20 cellular contexts compared by ENCODE assay signal in the genomic region with DNA sequence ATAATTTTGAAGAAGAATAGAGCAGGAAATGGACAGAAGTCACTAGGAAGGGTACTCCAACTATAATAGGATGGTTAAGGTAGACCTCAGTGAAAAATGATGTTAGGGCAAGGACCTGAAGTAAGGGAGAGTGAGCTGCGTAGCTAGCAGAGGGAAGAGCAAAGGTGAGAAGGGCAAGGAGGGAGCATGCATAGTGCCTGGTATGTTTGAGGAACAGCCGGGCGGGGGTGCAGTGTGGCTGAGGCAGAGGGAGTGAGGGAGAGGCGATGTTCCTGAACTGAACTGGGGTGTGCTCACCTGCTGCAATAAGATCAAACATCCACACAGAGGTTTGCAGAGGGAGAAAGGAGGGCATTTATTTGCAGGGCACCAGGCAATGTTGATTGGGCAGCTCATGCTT.
"Had no signal": no experiment of that assay in that cellular context is flagged by ENCODE, and none has a peak within 500 bp of the region (broad histone marks: within the 10 kb centered on the region; RNA-seq: fewer than 3 reads in every experiment).

No MANE protein-coding gene starts in this region.

- ATAC-seq: effector memory CD8-positive, alpha-beta T cell; gastroesophageal sphincter; left lobe of liver; naive thymus-derived CD8-positive, alpha-beta T cell; right cardiac atrium; stimulated activated naive B cell treated with anti-CD40 and anti-IgM and Interleukin-4, amounts not matched to agents 10 μg/mL and 1 μg/mL and 100 μg/mL, for 72 hours had no signal

- H3K4me1 ChIP-seq: esophagus squamous epithelium, gastroesophageal sphincter had no signal

- H3K79me2 ChIP-seq: hepatocyte had no signal

- H3K4me3 ChIP-seq: esophagus squamous epithelium, gastroesophageal sphincter, hepatocyte, neural progenitor cell, ovary, stomach, thoracic aorta, transverse colon had no signal

- H3K9me3 ChIP-seq: esophagus squamous epithelium, gastroesophageal sphincter, ovary, stomach, thoracic aorta, transverse colon had no signal

- H3K27ac ChIP-seq: esophagus squamous epithelium, gastroesophageal sphincter, hepatocyte, neural progenitor cell, ovary, stomach, thoracic aorta, transverse colon had no signal

- H3K36me3 ChIP-seq: esophagus squamous epithelium, gastroesophageal sphincter, neural progenitor cell, ovary, stomach, thoracic aorta, transverse colon had no signal

- H3K4me2 ChIP-seq: hepatocyte, neural progenitor cell had no signal

- H3K4me1 Mint-ChIP-seq: central memory CD8-positive, alpha-beta T cell; stimulated activated naive B cell treated with anti-CD40 and anti-IgM and Interleukin-4, amounts not matched to agents 10 μg/mL and 1 μg/mL and 100 μg/mL, for 72 hours had no signal

- H3K4me3 Mint-ChIP-seq: central memory CD8-positive, alpha-beta T cell; dendritic cell treated with granulocyte-macrophage colony-stimulating factor and Interleukin-4, amounts not matched to agents 40 ng/mL and 50 ng/mL, for 4 days; effector memory CD8-positive, alpha-beta T cell; naive thymus-derived CD8-positive, alpha-beta T cell; neural progenitor cell; stimulated activated naive B cell treated with anti-CD40 and anti-IgM and Interleukin-4, amounts not matched to agents 10 μg/mL and 1 μg/mL and 100 μg/mL, for 72 hours had no signal

- H3K27me3 ChIP-seq: esophagus squamous epithelium, gastroesophageal sphincter, hepatocyte, neural progenitor cell, ovary had no signal

- H3K9ac ChIP-seq: neural progenitor cell had no signal

- H3K27ac Mint-ChIP-seq: dendritic cell treated with granulocyte-macrophage colony-stimulating factor and Interleukin-4, amounts not matched to agents 40 ng/mL and 50 ng/mL, for 4 days; effector memory CD8-positive, alpha-beta T cell; neural progenitor cell; stimulated activated naive B cell treated with anti-CD40 and anti-IgM and Interleukin-4, amounts not matched to agents 10 μg/mL and 1 μg/mL and 100 μg/mL, for 72 hours had no signal

- DNase-seq: effector memory CD8-positive, alpha-beta T cell; esophagus squamous epithelium; foreskin fibroblast; mammary epithelial cell; naive thymus-derived CD8-positive, alpha-beta T cell; ovary; right cardiac atrium; stimulated activated CD4-positive, alpha-beta T cell treated with anti-CD3 and anti-CD28 coated beads, Interleukin-1b, Interleukin-23, amount 100 ng/mL, for 48 hours; stimulated activated CD4-positive, alpha-beta T cell treated with anti-CD3 and anti-CD28 coated beads, Interleukin-4, amount 100 ng/mL, for 24 hours; stimulated activated naive B cell treated with anti-CD40 and anti-IgM and Interleukin-4, amounts not matched to agents 10 μg/mL and 1 μg/mL and 100 μg/mL, for 72 hours; stomach; substantia nigra; transverse colon had no signal

- H3K36me3 Mint-ChIP-seq: naive thymus-derived CD8-positive, alpha-beta T cell; neural progenitor cell; stimulated activated naive B cell treated with anti-CD40 and anti-IgM and Interleukin-4, amounts not matched to agents 10 μg/mL and 1 μg/mL and 100 μg/mL, for 72 hours had no signal

- H3K9me3 Mint-ChIP-seq: central memory CD8-positive, alpha-beta T cell; dendritic cell treated with granulocyte-macrophage colony-stimulating factor and Interleukin-4, amounts not matched to agents 40 ng/mL and 50 ng/mL, for 4 days; effector memory CD8-positive, alpha-beta T cell; naive thymus-derived CD8-positive, alpha-beta T cell; neural progenitor cell; stimulated activated naive B cell treated with anti-CD40 and anti-IgM and Interleukin-4, amounts not matched to agents 10 μg/mL and 1 μg/mL and 100 μg/mL, for 72 hours had no signal

- H2AFZ ChIP-seq: hepatocyte, neural progenitor cell had no signal
